In genomic region chr12:15731940-15732339, GRCh38 we compare ENCODE assay signal across 11 cellular contexts.
"Had no signal": no experiment of that assay in that cellular context is flagged by ENCODE, and none has a peak within 500 bp of the region (broad histone marks: within the 10 kb centered on the region; RNA-seq: fewer than 3 reads in every experiment).

No MANE protein-coding gene starts in this region.

- H3K27ac ChIP-seq: esophagus muscularis mucosa, ovary had no signal

- H3K27me3 ChIP-seq: esophagus muscularis mucosa, ovary had no signal

- H3K27ac Mint-ChIP-seq: activated naive CD8-positive, alpha-beta T cell; stimulated activated memory B cell treated with anti-CD40 and anti-IgM and Interleukin-4, amounts not matched to agents 10 μg/mL and 1 μg/mL and 100 μg/mL, for 72 hours; type B pancreatic cell had no signal

- H3K4me3 Mint-ChIP-seq: activated naive CD8-positive, alpha-beta T cell; stimulated activated memory B cell treated with anti-CD40 and anti-IgM and Interleukin-4, amounts not matched to agents 10 μg/mL and 1 μg/mL and 100 μg/mL, for 72 hours; type B pancreatic cell had no signal

- ATAC-seq: stimulated activated memory B cell treated with anti-CD40 and anti-IgM and Interleukin-4, amounts not matched to agents 10 μg/mL and 1 μg/mL and 100 μg/mL, for 72 hours had no signal

- H3K9me3 ChIP-seq: esophagus muscularis mucosa, ovary had no signal

- DNase-seq: activated CD4-positive, alpha-beta T cell treated with anti-CD3 and anti-CD28 coated beads, Interleukin-2, amount 50 U/mL, for 4 hours; activated CD4-positive, CD25-positive, alpha-beta regulatory T cell treated with anti-CD3 and anti-CD28 coated beads, Interleukin-2, amount 50 U/mL, for 72 hours; activated effector memory CD4-positive, alpha-beta T cell treated with Interleukin-2 at 50 U/mL for 16 hours; activated T-cell treated with anti-CD3 and anti-CD28 coated beads, Interleukin-2, amount 50 U/mL, for 1 hour; glutamatergic neuron; ovary; stimulated activated CD4-positive, alpha-beta T cell treated with anti-CD3 and anti-CD28 coated beads, Interleukin-1b, Interleukin-23, amount 100 ng/mL, for 48 hours had no signal

- H3K4me1 Mint-ChIP-seq: stimulated activated memory B cell treated with anti-CD40 and anti-IgM and Interleukin-4, amounts not matched to agents 10 μg/mL and 1 μg/mL and 100 μg/mL, for 72 hours had no signal

- H3K36me3 Mint-ChIP-seq: activated naive CD8-positive, alpha-beta T cell; stimulated activated memory B cell treated with anti-CD40 and anti-IgM and Interleukin-4, amounts not matched to agents 10 μg/mL and 1 μg/mL and 100 μg/mL, for 72 hours had no signal

- H3K36me3 ChIP-seq: esophagus muscularis mucosa, ovary had no signal

- H3K27me3 Mint-ChIP-seq: type B pancreatic cell had no signal

- H3K4me3 ChIP-seq: esophagus muscularis mucosa, ovary had no signal

- H3K9me3 Mint-ChIP-seq: stimulated activated memory B cell treated with anti-CD40 and anti-IgM and Interleukin-4, amounts not matched to agents 10 μg/mL and 1 μg/mL and 100 μg/mL, for 72 hours; type B pancreatic cell had no signal
